Comparison of ENCODE assay signal across 20 cellular contexts in the genomic region with DNA sequence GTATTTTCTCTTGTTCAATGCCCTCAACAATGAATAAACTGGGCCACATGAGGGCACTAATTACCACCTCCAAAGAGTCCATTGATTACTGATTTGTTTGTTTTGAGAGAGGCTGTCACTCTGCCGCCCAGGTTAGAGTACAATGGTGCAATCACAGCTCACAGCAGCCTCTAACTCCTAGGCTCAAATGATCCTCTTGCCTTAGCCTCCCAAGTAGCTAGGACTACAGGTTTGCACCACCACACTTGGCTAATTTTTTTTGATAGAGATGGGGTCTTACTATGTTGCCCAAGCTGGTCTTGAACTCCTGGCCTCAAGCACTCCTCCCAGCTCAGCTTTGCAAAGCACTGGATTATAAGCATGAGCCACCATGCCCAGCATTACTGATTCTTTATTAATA. TPM values are rescaled to one million over a fixed set of nuclear protein-coding genes. Genes with fewer than 3 reads are reported as not detected.
DNase-seq lines count a peak whose midpoint lies in the region; ATAC-seq, FAIRE-seq and TF ChIP-seq lines count a peak whose summit lies in the region.
"Had no signal": no experiment of that assay in that cellular context is flagged by ENCODE, and none has a peak within 500 bp of the region (broad histone marks: within the 10 kb centered on the region; RNA-seq: fewer than 3 reads in every experiment).

No MANE protein-coding gene starts in this region.

- H3K9me3 ChIP-seq in Panc1 (ENCODE audit: control insufficient read depth, insufficient read depth, low read depth, low read length) (no peaks in the 10 kb centered on the region), small intestine (ENCODE audit: control insufficient read depth, low read depth) (no peaks in the 10 kb centered on the region)
- H3K9me3 ChIP-seq: BE2C had no signal

- H3K36me3 ChIP-seq in Panc1 (ENCODE audit: control insufficient read depth, insufficient read depth, low read length) (0 out of 2 replicates have a peak, but pooled peaks cover 4% of the 10 kb centered on the region), small intestine (ENCODE audit: control insufficient read depth in 2 of 2, insufficient read depth in 2 of 2, low read length in 2 of 2) (peaks cover 2 to 11% of the 10 kb centered on the region in 2 donors)
- H3K36me3 ChIP-seq: BE2C had no signal

- H3K27me3 ChIP-seq in Panc1 (ENCODE audit: control insufficient read depth, insufficient read depth, low read length): no peaks in the 10 kb centered on the region
- H3K27me3 ChIP-seq in small intestine (ENCODE audit: control insufficient read depth in 2 of 2, insufficient read depth in 2 of 2, low read length in 2 of 2): no peaks in the 10 kb centered on the region
- H3K27me3 ChIP-seq: BE2C had no signal

- H3K36me3 Mint-ChIP-seq in mesothelial cell of epicardium: peaks cover 7% of the 10 kb centered on the region

- BruUV-seq in Panc1 (replicated peaks; lab: Mats Ljungman, UMichigan): no TSS peak

- no peak for FAIRE-seq in small intestine (lab: Jason Lieb, UNC)
- FAIRE-seq: A204.1, D721Med, K562 had no signal

- TF ChIP-seq CTCF in C4-2B (conservative IDR thresholded peaks at IDR 0.05) (no peak; the same call in 1 of the 2 replicates), Panc1 (IDR thresholded peaks at IDR 0.05) (peak; percentile 20; the same call in 1 of the 2 replicates), mesothelial cell of epicardium (IDR thresholded peaks at IDR 0.05; ENCODE audit: unreplicated experiment) (no peak)

- no peaks in the 10 kb centered on the region for H3K9me3 Mint-ChIP-seq in mesothelial cell of epicardium
- H3K9me3 Mint-ChIP-seq: CD14-positive monocyte; CD8-positive, alpha-beta T cell; GM23338 had no signal

- H3K27ac Mint-ChIP-seq in mesothelial cell of epicardium: no peak overlapping the region
- H3K27ac Mint-ChIP-seq: CD8-positive, alpha-beta T cell; GM23338 had no signal

- no peak overlapping the region for H3K4me3 Mint-ChIP-seq in mesothelial cell of epicardium
- H3K4me3 Mint-ChIP-seq: CD14-positive monocyte; CD8-positive, alpha-beta T cell; GM23338 had no signal

- CTCF ChIA-PET in Panc1 (lab: Charles Lee): no interaction called here

- H3K27ac ChIP-seq in C4-2B (peak overlapping the region; percentile 8; the same call in 1 of the 2 replicates), Panc1 (ENCODE audit: low read length) (no peak overlapping the region), small intestine (ENCODE audit: low read depth in 1 of 2, low read length in 1 of 2) (no peak overlapping the region)

- DNase-seq in HT-29 (ENCODE audit: low spot score) (peak; percentile 15), Panc1 (ENCODE audit: low read depth, low spot score) (no peak), small intestine (peak; percentile 11), mesothelial cell of epicardium (ENCODE audit: low spot score in 2 of 2, unreplicated experiment in 2 of 2) (no peak)
- no peak for DNase-seq in NK-92 treated with Interleukin-12 subunit alpha and Interleukin-12 subunit beta, amount 100 ng/mL, for 24 hours (lab: John Stamatoyannopoulos, UW)
- no peak for DNase-seq in activated naive CD4-positive, alpha-beta T cell treated with Interleukin-2 at 50 U/mL for 16 hours
- DNase-seq: BE2C; CD8-positive, alpha-beta T cell; COR-L47; DMS153; DMS79 treated with DMSO at 0.1 percent for 48 hours; GDM1; H7; Karpas-422 had no signal

- in situ Hi-C loops in Panc1 (cut with HindIII; ENCODE audit: low pct_unique_long_range_greater_than_20kb, low sequenced_read_pairs): no loop called here

- H3K27me3 Mint-ChIP-seq in mesothelial cell of epicardium (ENCODE audit: low read depth): no peaks in the 10 kb centered on the region

- no peak overlapping the region for H3K4me3 ChIP-seq in Panc1 (ENCODE audit: low read depth in 2 of 2, low read length in 2 of 2)
- H3K4me3 ChIP-seq in small intestine (ENCODE audit: low read depth in 1 of 2, low read length in 2 of 2): no peak overlapping the region
- H3K4me3 ChIP-seq: GM23338, K562 had no signal

- intact Hi-C loops in Panc1 (cut with micrococcal nuclease; ENCODE audit: unreplicated experiment): no loop called here

- no peak for ATAC-seq in Panc1
- ATAC-seq: CD8-positive, alpha-beta T cell; GM23338; K562 had no signal

- POLR2A ChIA-PET in Panc1 (lab: Charles Lee): no interaction called here

- peaks cover 25% of the 10 kb centered on the region for H3K4me1 Mint-ChIP-seq in mesothelial cell of epicardium
- H3K4me1 Mint-ChIP-seq: GM23338 had no signal

- no peaks in the 10 kb centered on the region for H3K4me1 ChIP-seq in Panc1 (ENCODE audit: control insufficient read depth, insufficient read depth, low read length)
- no peaks in the 10 kb centered on the region for H3K4me1 ChIP-seq in small intestine (ENCODE audit: control insufficient read depth in 2 of 2, insufficient read depth in 1 of 2, low read depth in 1 of 2, low read length in 1 of 2)
- H3K4me1 ChIP-seq: BE2C had no signal

- 64 to 89% (median 80%) methylated on average over 1 of the region's 1 CpG for WGBS in small intestine, 3 donors

RNA-seq across cellular contexts. Expression of a gene that starts 28.3 kb away (rescaled TPM):
- total RNA-seq in HT-29 (2014; rRNA removed; shearing (Covaris generic)): not detected in 2 replicates
- not detected for total RNA-seq in Panc1 (2021; ENCODE audit: unreplicated experiment)
- 0.39 TPM for polyA plus RNA-seq in Panc1 (2012; ENCODE audit: insufficient read length)
- under 1 TPM in 1 of 3 donors, not detected in 2; 0.13 TPM for polyA plus RNA-seq in small intestine
- total RNA-seq in mesothelial cell of epicardium: 0.14 to 0.16 TPM (median 0.16 TPM) in 3 replicates
- total RNA-seq: H7 had no signal
- polyA plus RNA-seq: CD14-positive monocyte had no signal

Comparison
In these comparisons a context has a peak if more than half of its experiments do, and no peak if none do; other contexts are left out.
1. DNase-seq: peak in HT-29 (single experiment) and small intestine (single experiment); none in Panc1 (single experiment), mesothelial cell of epicardium (0 of 2), NK-92 treated with Interleukin-12 subunit alpha and Interleukin-12 subunit beta, amount 100 ng/mL, for 24 hours (single experiment) and activated naive CD4-positive, alpha-beta T cell treated with Interleukin-2 at 50 U/mL for 16 hours (single experiment).